In the genomic region with DNA sequence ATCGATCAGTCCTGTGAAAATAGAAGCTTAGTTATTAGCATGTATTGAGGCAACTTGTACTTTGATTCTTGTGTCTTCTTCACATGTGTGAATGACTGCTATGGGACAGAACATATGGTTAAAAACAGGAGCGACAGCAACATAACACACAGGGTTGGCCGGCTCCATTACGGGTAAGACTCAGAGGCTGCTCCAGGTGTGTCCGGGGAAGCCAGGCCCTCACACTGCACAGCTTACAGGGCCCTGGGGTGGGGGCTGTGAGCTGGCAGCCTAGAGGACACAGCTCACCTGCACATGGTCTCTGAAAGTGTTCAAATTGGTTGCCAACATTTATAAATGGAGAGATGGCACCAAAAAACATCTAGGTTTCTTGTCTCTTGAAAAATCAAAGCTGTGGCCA, we compare ENCODE assay signal across 17 cellular contexts.
"Had no signal": no experiment of that assay in that cellular context is flagged by ENCODE, and none has a peak within 500 bp of the region (broad histone marks: within the 10 kb centered on the region; RNA-seq: fewer than 3 reads in every experiment).

No MANE protein-coding gene starts in this region.

- H3K4me1 ChIP-seq: foreskin keratinocyte, right atrium auricular region, sigmoid colon, testis, upper lobe of right lung, vagina had no signal

- H3K27ac ChIP-seq: epithelial cell of prostate, foreskin keratinocyte, neutrophil, upper lobe of right lung had no signal

- ATAC-seq: effector memory CD8-positive, alpha-beta T cell; foreskin keratinocyte; mucosa of descending colon; naive thymus-derived CD8-positive, alpha-beta T cell; stimulated activated naive CD8-positive, alpha-beta T cell treated with anti-CD3 and anti-CD28 coated beads, Interleukin-15, Interleukin-2, amounts not matched to agents 100 U/mL and 50 U/mL, for 24 hours; upper lobe of right lung had no signal

- H3K9me3 ChIP-seq: mucosa of descending colon, neutrophil, right atrium auricular region, sigmoid colon, testis, tibial nerve, upper lobe of right lung, vagina had no signal

- H3K4me3 ChIP-seq: mucosa of descending colon, right atrium auricular region, sigmoid colon, skin epidermis, testis, tibial nerve, upper lobe of right lung, vagina had no signal

- H3K9me3 Mint-ChIP-seq: effector memory CD8-positive, alpha-beta T cell; immature natural killer cell; naive thymus-derived CD8-positive, alpha-beta T cell had no signal

- H3K27me3 ChIP-seq: foreskin keratinocyte, neutrophil, right atrium auricular region, sigmoid colon, testis, tibial nerve, upper lobe of right lung, vagina had no signal

- H3K4me3 Mint-ChIP-seq: effector memory CD8-positive, alpha-beta T cell; immature natural killer cell; naive thymus-derived CD8-positive, alpha-beta T cell had no signal

- DNase-seq: effector memory CD8-positive, alpha-beta T cell; foreskin keratinocyte; immature natural killer cell; mammary epithelial cell; mucosa of descending colon; naive thymus-derived CD8-positive, alpha-beta T cell; sigmoid colon; stimulated activated CD4-positive, alpha-beta T cell treated with anti-CD3 and anti-CD28 coated beads, Interleukin-12 subunit alpha, Interleukin-12 subunit beta, amount 100 ng/mL, for 4 hours; stimulated activated naive CD8-positive, alpha-beta T cell treated with anti-CD3 and anti-CD28 coated beads, Interleukin-15, Interleukin-2, amounts not matched to agents 100 U/mL and 50 U/mL, for 24 hours; testis; upper lobe of right lung had no signal
